14 cellular contexts compared by ENCODE assay signal in genomic region chr4:139552506-139552905, GRCh38. TPM values are rescaled to one million over a fixed set of nuclear protein-coding genes. Genes with fewer than 3 reads are reported as not detected.
DNase-seq lines count a peak whose midpoint lies in the region; ATAC-seq and TF ChIP-seq lines count a peak whose summit lies in the region.
"Had no signal": no experiment of that assay in that cellular context is flagged by ENCODE, and none has a peak within 500 bp of the region (broad histone marks: within the 10 kb centered on the region; RNA-seq: fewer than 3 reads in every experiment).

No MANE protein-coding gene starts in this region.

- TF ChIP-seq POLR2A in prostate gland (IDR thresholded peaks at IDR 0.05) (no peak), spleen (IDR thresholded peaks at IDR 0.05) (no peak)

- H3K9me3 ChIP-seq in esophagus (ENCODE audit: control insufficient read depth in 2 of 2, insufficient read depth in 1 of 2, low read depth in 1 of 2, low read length in 1 of 2) (no peaks in the 10 kb centered on the region), prostate gland (no peaks in the 10 kb centered on the region), spleen (no peaks in the 10 kb centered on the region)

- 65 to 78% methylated on average over 4 of the region's 4 CpGs for WGBS in esophagus, 2 donors
- 66% methylated on average over 4 of the region's 4 CpGs for WGBS in prostate gland
- WGBS in spleen, 5 donors, result 62 to 75% (median 65%) methylated on average over 4 of the region's 4 CpGs

- H3K4me1 ChIP-seq in esophagus (ENCODE audit: control insufficient read depth in 2 of 2, insufficient read depth in 2 of 2, low read length in 1 of 2) (peaks cover 0 to 4% of the 10 kb centered on the region in 2 donors), prostate gland (replicated peaks) (no peaks in the 10 kb centered on the region), spleen (peaks cover 15 to 75% (median 56%) of the 10 kb centered on the region in 6 donors)

- ATAC-seq in HG03097 (IDR thresholded peaks at IDR 0.05; ENCODE audit: low FRiP score, unreplicated experiment) (no peak), GM18502 (IDR thresholded peaks at IDR 0.05; ENCODE audit: poor library complexity, unreplicated experiment) (no peak), HG02852 (IDR thresholded peaks at IDR 0.05; ENCODE audit: unreplicated experiment) (no peak)
- ATAC-seq: activated CD8-positive, alpha-beta memory T cell treated with anti-CD3 and anti-CD28 coated beads, Interleukin-2, amount 10 ng/mL, durations not matched to agents 7 days and 5 days had no signal

- H3K27me3 ChIP-seq in esophagus (ENCODE audit: control insufficient read depth in 1 of 2, insufficient read depth in 2 of 2, low read length in 2 of 2) (no peaks in the 10 kb centered on the region), prostate gland (replicated peaks; ENCODE audit: insufficient read depth) (no peaks in the 10 kb centered on the region), spleen (replicated peaks in 1 of 7) (peaks cover 0 to 23% (median 0%) of the 10 kb centered on the region in 7 donors)

- TF ChIP-seq CTCF in AG10803 (conservative IDR thresholded peaks at IDR 0.05; ENCODE audit: low read length) (peak; percentile 18; the same call in 1 of the 2 replicates), prostate gland (IDR thresholded peaks at IDR 0.05) (no peak), spleen (IDR thresholded peaks at IDR 0.05 in 8 of 11, conservative IDR thresholded peaks at IDR 0.05 in 3 of 11) (no peak)

- H3K36me3 ChIP-seq in esophagus (ENCODE audit: control insufficient read depth in 2 of 2, insufficient read depth in 2 of 2, low read length in 1 of 2) (no peaks in the 10 kb centered on the region), prostate gland (no peaks in the 10 kb centered on the region), spleen (no peaks in the 10 kb centered on the region)

- peak overlapping the region; percentile 23 for H3K4me3 ChIP-seq in AG10803 (ENCODE audit: low read length)
- H3K4me3 ChIP-seq in esophagus (ENCODE audit: low read depth in 1 of 2, low read length in 2 of 2), result no peak overlapping the region
- no peak overlapping the region for H3K4me3 ChIP-seq in prostate gland
- no peak overlapping the region for H3K4me3 ChIP-seq in spleen

- intact Hi-C loops in prostate gland (cut with DNase I), result loop anchor here (10.0 kb wide), 1 partner anchor 248 kb away; the partner anchor contains the start of genes NAA15 and NDUFC1
- intact Hi-C loops in spleen (cut with DNase I; ENCODE audit: low total_unique reads), result no loop called here

- DNase-seq in AG10803 (ENCODE audit: low read depth), result peak; percentile 67
- DNase-seq in LHCN-M2 (ENCODE audit: low read depth), result peak; percentile 26
- DNase-seq in prostate gland (ENCODE audit: low spot score), result no peak
- DNase-seq in spleen, result no peak
- DNase-seq: activated CD8-positive, alpha-beta memory T cell treated with anti-CD3 and anti-CD28 coated beads, Interleukin-2, amount 10 ng/mL, durations not matched to agents 7 days and 5 days; GOT3; NCI-H2171; stimulated activated CD8-positive, alpha-beta memory T cell treated with anti-CD3 and anti-CD28 coated beads, Interleukin-4, amount 100 ng/mL, for 48 hours; T-helper 1 cell had no signal

- H3K27ac ChIP-seq in esophagus (ENCODE audit: low read depth in 2 of 2, low read length in 1 of 2), result peak overlapping the region; percentile 17 to 35
- H3K27ac ChIP-seq in prostate gland, result peak overlapping the region; percentile 51 to 98
- H3K27ac ChIP-seq in spleen, result peak overlapping the region in 3 of 8 donors; percentile 7 to 36 (median 13)
- H3K27ac ChIP-seq: HL-60 had no signal

RNA-seq across cellular contexts. Expression of gene SETD7, which starts 3.5 kb away (rescaled TPM):
- 41.2 and 45.5 TPM in 2 replicates for total RNA-seq in LHCN-M2 (2014; rRNA removed)
- polyA plus RNA-seq in LHCN-M2 (2012), result 13.8 TPM
- 10 to 100 TPM in 1 of 2 donors, 1 to 10 TPM in 1; 9.9 to 12.0 TPM for polyA plus RNA-seq in esophagus
- 100 to 1,000 TPM in 1 of 2 donors, 10 to 100 TPM in 1; 71.7 to 100 TPM for total RNA-seq in prostate gland
- total RNA-seq in spleen, result 10 to 100 TPM; 25.5 to 45.4 (median 35.7) TPM
- 1 to 10 TPM; 5.0 to 9.4 (median 6.2) TPM for polyA plus RNA-seq in spleen

Comparison
In these comparisons a context has a peak if more than half of its experiments do, and no peak if none do; other contexts are left out.
1. DNase-seq: peak in AG10803 (single experiment) and LHCN-M2 (single experiment); none in prostate gland (single experiment) and spleen (single experiment).